In the genomic region with DNA sequence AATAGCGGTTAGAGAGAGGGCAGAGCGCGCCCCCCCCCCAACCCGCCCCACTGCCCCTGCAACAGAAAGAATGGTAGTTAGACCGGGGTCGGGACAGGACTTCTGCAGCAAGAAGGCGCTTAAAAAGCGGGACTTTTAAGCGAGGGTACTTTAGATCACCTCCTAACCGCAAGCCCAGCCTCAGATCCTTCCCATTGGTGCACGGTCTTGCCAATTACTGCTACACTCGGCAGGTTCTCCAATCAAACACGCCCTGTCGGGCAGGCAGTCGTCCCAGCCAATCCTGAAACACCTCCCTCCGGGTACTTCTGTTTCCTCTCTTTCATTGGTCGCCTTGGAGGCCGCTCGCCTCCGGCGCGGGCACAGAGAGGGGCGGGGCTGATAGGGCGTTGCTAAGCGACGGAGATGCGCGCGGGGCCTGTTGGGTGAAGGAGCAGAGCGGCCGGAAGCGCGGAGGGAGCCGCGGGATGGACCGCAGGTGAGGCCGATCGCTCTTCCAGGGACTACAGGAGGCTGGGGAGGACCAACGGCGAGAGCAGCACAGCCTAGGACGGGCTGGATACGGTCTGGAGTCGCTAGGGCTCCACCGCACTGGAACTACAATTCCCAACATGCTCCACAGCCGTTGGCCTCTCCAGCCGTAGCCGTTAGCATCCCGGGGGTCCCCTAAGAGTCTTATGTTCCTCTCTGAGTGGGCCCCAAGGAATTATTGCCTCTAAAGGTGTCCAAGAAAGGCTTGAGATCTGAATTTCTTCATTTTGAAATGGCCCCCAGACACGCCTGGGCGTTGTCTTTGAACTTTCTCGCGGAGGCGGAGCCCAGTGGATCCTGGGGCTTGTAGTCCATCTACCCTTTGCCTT, we compare ENCODE assay signal across 1 cellular context.
TF ChIP-seq lines count a peak whose summit lies in the region.

A gene (plus strand): TSS at position 428 of the 860 bp plus-strand sequence. CDS start 40 bp downstream, at position 468.

TF ChIP-seq in K562, 482 proteins besides CTCF, POLR2A, EP300 and RAD21 (continued from another document and continues in another):
- TF ChIP-seq, protein P1, sequence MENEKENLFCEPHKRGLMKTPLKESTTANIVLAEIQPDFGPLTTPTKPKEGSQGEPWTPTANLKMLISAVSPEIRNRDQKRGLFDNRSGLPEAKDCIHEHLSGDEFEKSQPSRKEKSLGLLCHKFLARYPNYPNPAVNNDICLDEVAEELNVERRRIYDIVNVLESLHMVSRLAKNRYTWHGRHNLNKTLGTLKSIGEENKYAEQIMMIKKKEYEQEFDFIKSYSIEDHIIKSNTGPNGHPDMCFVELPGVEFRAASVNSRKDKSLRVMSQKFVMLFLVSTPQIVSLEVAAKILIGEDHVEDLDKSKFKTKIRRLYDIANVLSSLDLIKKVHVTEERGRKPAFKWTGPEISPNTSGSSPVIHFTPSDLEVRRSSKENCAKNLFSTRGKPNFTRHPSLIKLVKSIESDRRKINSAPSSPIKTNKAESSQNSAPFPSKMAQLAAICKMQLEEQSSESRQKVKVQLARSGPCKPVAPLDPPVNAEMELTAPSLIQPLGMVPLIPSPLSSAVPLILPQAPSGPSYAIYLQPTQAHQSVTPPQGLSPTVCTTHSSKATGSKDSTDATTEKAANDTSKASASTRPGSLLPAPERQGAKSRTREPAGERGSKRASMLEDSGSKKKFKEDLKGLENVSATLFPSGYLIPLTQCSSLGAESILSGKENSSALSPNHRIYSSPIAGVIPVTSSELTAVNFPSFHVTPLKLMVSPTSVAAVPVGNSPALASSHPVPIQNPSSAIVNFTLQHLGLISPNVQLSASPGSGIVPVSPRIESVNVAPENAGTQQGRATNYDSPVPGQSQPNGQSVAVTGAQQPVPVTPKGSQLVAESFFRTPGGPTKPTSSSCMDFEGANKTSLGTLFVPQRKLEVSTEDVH (IDR thresholded peaks at IDR 0.05; ENCODE audit: low read depth, partially characterized antibody), result peak; percentile 22
- TF ChIP-seq MYNN (IDR thresholded peaks at IDR 0.05), result peak; percentile 97
- TF ChIP-seq MYNN (CRISPR knock-in tag; IDR thresholded peaks at IDR 0.05), result no peak
- peak; percentile 72 for TF ChIP-seq EP400 (IDR thresholded peaks at IDR 0.05)
- peak; percentile 45; the same call in 1 of the 2 replicates for TF ChIP-seq POLR2AphosphoS5 (IDR thresholded peaks at IDR 0.05; ENCODE audit: control insufficient read depth, insufficient read depth, low read depth, low read length)
- TF ChIP-seq, protein P2, sequence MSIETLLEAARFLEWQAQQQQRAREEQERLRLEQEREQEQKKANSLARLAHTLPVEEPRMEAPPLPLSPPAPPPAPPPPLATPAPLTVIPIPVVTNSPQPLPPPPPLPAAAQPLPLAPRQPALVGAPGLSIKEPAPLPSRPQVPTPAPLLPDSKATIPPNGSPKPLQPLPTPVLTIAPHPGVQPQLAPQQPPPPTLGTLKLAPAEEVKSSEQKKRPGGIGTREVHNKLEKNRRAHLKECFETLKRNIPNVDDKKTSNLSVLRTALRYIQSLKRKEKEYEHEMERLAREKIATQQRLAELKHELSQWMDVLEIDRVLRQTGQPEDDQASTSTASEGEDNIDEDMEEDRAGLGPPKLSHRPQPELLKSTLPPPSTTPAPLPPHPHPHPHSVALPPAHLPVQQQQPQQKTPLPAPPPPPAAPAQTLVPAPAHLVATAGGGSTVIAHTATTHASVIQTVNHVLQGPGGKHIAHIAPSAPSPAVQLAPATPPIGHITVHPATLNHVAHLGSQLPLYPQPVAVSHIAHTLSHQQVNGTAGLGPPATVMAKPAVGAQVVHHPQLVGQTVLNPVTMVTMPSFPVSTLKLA (conservative IDR thresholded peaks at IDR 0.05), result peak; percentile 24 to 64
- 0 out of 2 replicates have a peak, but pooled peaks have one; percentile 59 for TF ChIP-seq MTA3 (IDR thresholded peaks at IDR 0.05; ENCODE audit: borderline replicate concordance)
- no peak for TF ChIP-seq PHF20 (IDR thresholded peaks at IDR 0.05; ENCODE audit: partially characterized antibody)
- TF ChIP-seq, protein P3, sequence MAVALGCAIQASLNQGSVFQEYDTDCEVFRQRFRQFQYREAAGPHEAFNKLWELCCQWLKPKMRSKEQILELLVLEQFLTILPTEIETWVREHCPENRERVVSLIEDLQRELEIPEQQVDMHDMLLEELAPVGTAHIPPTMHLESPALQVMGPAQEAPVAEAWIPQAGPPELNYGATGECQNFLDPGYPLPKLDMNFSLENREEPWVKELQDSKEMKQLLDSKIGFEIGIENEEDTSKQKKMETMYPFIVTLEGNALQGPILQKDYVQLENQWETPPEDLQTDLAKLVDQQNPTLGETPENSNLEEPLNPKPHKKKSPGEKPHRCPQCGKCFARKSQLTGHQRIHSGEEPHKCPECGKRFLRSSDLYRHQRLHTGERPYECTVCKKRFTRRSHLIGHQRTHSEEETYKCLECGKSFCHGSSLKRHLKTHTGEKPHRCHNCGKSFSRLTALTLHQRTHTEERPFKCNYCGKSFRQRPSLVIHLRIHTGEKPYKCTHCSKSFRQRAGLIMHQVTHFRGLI (CRISPR knock-in tag; IDR thresholded peaks at IDR 0.05), result 0 out of 2 replicates have a peak, but pooled peaks have one; percentile 32
- TF ChIP-seq MYC (IDR thresholded peaks at IDR 0.05; ENCODE audit: low read depth, low read length), result peak; percentile 49
- TF ChIP-seq MYC (CRISPR knock-in tag; IDR thresholded peaks at IDR 0.05; ENCODE audit: borderline replicate concordance, low read depth), result peak; percentile 46; the same call in 1 of the 2 replicates
- TF ChIP-seq GABPA (tag; conservative IDR thresholded peaks at IDR 0.05; ENCODE audit: low read depth), result peak; percentile 88
- TF ChIP-seq NR2C2 (CRISPR knock-in tag; IDR thresholded peaks at IDR 0.05), result peak; percentile 66; the same call in 1 of the 2 replicates
- peak; percentile 97 for TF ChIP-seq NR2C2 (tag; IDR thresholded peaks at IDR 0.05)
- no peak for TF ChIP-seq CCAR2 (IDR thresholded peaks at IDR 0.05; ENCODE audit: low read depth, low read length)
- peak; percentile 54 for TF ChIP-seq TEAD4 (IDR thresholded peaks at IDR 0.05; ENCODE audit: low read length)
- no peak for TF ChIP-seq TEAD4 (CRISPR knock-in tag; IDR thresholded peaks at IDR 0.05; ENCODE audit: borderline replicate concordance)
- TF ChIP-seq, protein P4, sequence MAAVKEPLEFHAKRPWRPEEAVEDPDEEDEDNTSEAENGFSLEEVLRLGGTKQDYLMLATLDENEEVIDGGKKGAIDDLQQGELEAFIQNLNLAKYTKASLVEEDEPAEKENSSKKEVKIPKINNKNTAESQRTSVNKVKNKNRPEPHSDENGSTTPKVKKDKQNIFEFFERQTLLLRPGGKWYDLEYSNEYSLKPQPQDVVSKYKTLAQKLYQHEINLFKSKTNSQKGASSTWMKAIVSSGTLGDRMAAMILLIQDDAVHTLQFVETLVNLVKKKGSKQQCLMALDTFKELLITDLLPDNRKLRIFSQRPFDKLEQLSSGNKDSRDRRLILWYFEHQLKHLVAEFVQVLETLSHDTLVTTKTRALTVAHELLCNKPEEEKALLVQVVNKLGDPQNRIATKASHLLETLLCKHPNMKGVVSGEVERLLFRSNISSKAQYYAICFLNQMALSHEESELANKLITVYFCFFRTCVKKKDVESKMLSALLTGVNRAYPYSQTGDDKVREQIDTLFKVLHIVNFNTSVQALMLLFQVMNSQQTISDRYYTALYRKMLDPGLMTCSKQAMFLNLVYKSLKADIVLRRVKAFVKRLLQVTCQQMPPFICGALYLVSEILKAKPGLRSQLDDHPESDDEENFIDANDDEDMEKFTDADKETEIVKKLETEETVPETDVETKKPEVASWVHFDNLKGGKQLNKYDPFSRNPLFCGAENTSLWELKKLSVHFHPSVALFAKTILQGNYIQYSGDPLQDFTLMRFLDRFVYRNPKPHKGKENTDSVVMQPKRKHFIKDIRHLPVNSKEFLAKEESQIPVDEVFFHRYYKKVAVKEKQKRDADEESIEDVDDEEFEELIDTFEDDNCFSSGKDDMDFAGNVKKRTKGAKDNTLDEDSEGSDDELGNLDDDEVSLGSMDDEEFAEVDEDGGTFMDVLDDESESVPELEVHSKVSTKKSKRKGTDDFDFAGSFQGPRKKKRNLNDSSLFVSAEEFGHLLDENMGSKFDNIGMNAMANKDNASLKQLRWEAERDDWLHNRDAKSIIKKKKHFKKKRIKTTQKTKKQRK (IDR thresholded peaks at IDR 0.05; ENCODE audit: borderline replicate concordance, low read depth, low read length), result peak; percentile 94
- TF ChIP-seq ZFX (CRISPR knock-in tag; IDR thresholded peaks at IDR 0.05), result peak; percentile 73
- TF ChIP-seq NCOR1 (IDR thresholded peaks at IDR 0.05), result no peak
- TF ChIP-seq CBX8 (IDR thresholded peaks at IDR 0.05; ENCODE audit: borderline replicate concordance, extremely low read depth, low read depth, low read length, poor library complexity, severe bottlenecking), result no peak
- TF ChIP-seq SIX5 (IDR thresholded peaks at IDR 0.05; ENCODE audit: borderline replicate concordance in 1 of 2, insufficient read depth in 1 of 2, low read depth in 1 of 2, low read length in 2 of 2), result peak; percentile 58 to 66; a peak in 3 of 4 replicates
- peak; percentile 33 for TF ChIP-seq PCBP1 (IDR thresholded peaks at IDR 0.05; ENCODE audit: low read depth, low read length, poor library complexity, severe bottlenecking)
- TF ChIP-seq CBFB (CRISPR knock-in tag; IDR thresholded peaks at IDR 0.05), result peak; percentile 97
- TF ChIP-seq, protein P5, sequence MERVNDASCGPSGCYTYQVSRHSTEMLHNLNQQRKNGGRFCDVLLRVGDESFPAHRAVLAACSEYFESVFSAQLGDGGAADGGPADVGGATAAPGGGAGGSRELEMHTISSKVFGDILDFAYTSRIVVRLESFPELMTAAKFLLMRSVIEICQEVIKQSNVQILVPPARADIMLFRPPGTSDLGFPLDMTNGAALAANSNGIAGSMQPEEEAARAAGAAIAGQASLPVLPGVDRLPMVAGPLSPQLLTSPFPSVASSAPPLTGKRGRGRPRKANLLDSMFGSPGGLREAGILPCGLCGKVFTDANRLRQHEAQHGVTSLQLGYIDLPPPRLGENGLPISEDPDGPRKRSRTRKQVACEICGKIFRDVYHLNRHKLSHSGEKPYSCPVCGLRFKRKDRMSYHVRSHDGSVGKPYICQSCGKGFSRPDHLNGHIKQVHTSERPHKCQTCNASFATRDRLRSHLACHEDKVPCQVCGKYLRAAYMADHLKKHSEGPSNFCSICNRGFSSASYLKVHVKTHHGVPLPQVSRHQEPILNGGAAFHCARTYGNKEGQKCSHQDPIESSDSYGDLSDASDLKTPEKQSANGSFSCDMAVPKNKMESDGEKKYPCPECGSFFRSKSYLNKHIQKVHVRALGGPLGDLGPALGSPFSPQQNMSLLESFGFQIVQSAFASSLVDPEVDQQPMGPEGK (CRISPR knock-in tag; IDR thresholded peaks at IDR 0.05; ENCODE audit: borderline replicate concordance), result no peak
- TF ChIP-seq MECOM (CRISPR knock-in tag; IDR thresholded peaks at IDR 0.05), result no peak
- no peak for TF ChIP-seq HMG20B (CRISPR knock-in tag; IDR thresholded peaks at IDR 0.05)
- TF ChIP-seq HCFC1 (IDR thresholded peaks at IDR 0.05; ENCODE audit: low read depth, low read length), result peak; percentile 88
- TF ChIP-seq, protein P6, sequence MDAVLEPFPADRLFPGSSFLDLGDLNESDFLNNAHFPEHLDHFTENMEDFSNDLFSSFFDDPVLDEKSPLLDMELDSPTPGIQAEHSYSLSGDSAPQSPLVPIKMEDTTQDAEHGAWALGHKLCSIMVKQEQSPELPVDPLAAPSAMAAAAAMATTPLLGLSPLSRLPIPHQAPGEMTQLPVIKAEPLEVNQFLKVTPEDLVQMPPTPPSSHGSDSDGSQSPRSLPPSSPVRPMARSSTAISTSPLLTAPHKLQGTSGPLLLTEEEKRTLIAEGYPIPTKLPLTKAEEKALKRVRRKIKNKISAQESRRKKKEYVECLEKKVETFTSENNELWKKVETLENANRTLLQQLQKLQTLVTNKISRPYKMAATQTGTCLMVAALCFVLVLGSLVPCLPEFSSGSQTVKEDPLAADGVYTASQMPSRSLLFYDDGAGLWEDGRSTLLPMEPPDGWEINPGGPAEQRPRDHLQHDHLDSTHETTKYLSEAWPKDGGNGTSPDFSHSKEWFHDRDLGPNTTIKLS (IDR thresholded peaks at IDR 0.05; ENCODE audit: borderline replicate concordance, low read depth), result peak; percentile 85; the same call in 1 of the 2 replicates
- TF ChIP-seq CREBBP (IDR thresholded peaks at IDR 0.05; ENCODE audit: low read depth, low read length), result no peak
- TF ChIP-seq, protein P7, sequence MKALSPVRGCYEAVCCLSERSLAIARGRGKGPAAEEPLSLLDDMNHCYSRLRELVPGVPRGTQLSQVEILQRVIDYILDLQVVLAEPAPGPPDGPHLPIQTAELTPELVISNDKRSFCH (CRISPR knock-in tag; IDR thresholded peaks at IDR 0.05), result no peak
- TF ChIP-seq, protein P7 (tag; IDR thresholded peaks at IDR 0.05), result peak; percentile 44; the same call in 1 of the 2 replicates
- peak; percentile 14; the same call in 1 of the 2 replicates for TF ChIP-seq JUND (IDR thresholded peaks at IDR 0.05; ENCODE audit: borderline replicate concordance, low read depth, low read length)
- TF ChIP-seq JUND (tag; IDR thresholded peaks at IDR 0.05; ENCODE audit: borderline replicate concordance, low read depth, low read length), result 0 out of 3 replicates have a peak, but pooled peaks have one; percentile 31
- TF ChIP-seq, protein P8, sequence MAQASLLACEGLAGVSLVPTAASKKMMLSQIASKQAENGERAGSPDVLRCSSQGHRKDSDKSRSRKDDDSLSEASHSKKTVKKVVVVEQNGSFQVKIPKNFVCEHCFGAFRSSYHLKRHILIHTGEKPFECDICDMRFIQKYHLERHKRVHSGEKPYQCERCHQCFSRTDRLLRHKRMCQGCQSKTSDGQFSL (CRISPR knock-in tag; IDR thresholded peaks at IDR 0.05), result no peak
- TF ChIP-seq, protein P8 (tag; IDR thresholded peaks at IDR 0.05), result no peak
- TF ChIP-seq IRF2 (CRISPR knock-in tag; IDR thresholded peaks at IDR 0.05), result no peak
- peak; percentile 95 for TF ChIP-seq RBBP5 (IDR thresholded peaks at IDR 0.05; ENCODE audit: borderline replicate concordance, insufficient read depth, low read length, poor library complexity, severe bottlenecking)
- TF ChIP-seq ZNF561 (CRISPR knock-in tag; conservative IDR thresholded peaks at IDR 0.05), result no peak
- TF ChIP-seq ZNF445 (CRISPR knock-in tag; IDR thresholded peaks at IDR 0.05; ENCODE audit: low read depth), result no peak
- peak; percentile 100 for TF ChIP-seq FOS (IDR thresholded peaks at IDR 0.05; ENCODE audit: extremely low read depth, insufficient read length)
- peak; percentile 88 for TF ChIP-seq GABPB1 (CRISPR knock-in tag; IDR thresholded peaks at IDR 0.05)
- TF ChIP-seq KLF1 (tag; IDR thresholded peaks at IDR 0.05), result 0 out of 2 replicates have a peak, but pooled peaks have one; percentile 61
- peak; percentile 8 to 90; a peak in 2 of 4 replicates for TF ChIP-seq TEAD1 (CRISPR knock-in tag; IDR thresholded peaks at IDR 0.05)
